15 cellular contexts compared by ENCODE assay signal in genomic region chr16:24829153-24829552, GRCh38. TPM values are rescaled to one million over a fixed set of nuclear protein-coding genes. Genes with fewer than 3 reads are reported as not detected.
DNase-seq lines count a peak whose midpoint lies in the region; ATAC-seq and TF ChIP-seq lines count a peak whose summit lies in the region.
"Had no signal": no experiment of that assay in that cellular context is flagged by ENCODE, and none has a peak within 500 bp of the region (broad histone marks: within the 10 kb centered on the region; RNA-seq: fewer than 3 reads in every experiment).

No MANE protein-coding gene starts in this region.

- ATAC-seq in left ventricle myocardium superior: no peak
- ATAC-seq in GM21367 (IDR thresholded peaks at IDR 0.05; ENCODE audit: unreplicated experiment): no peak
- ATAC-seq: GM12878 had no signal

- DNase-seq in NCI-H82 (lab: John Stamatoyannopoulos, UW): peak; percentile 35
- no peak for DNase-seq in NCI-H82 treated with DMSO at 0.1 percent for 48 hours (lab: John Stamatoyannopoulos, UW; ENCODE audit: unreplicated experiment)
- peak; percentile 59 for DNase-seq in cardiac septum (ENCODE audit: low spot score)
- no peak for DNase-seq in left ventricle myocardium superior
- peak; percentile 9 to 37 for DNase-seq in erythroblast (lab: John Stamatoyannopoulos, UW)
- peak; percentile 2 for DNase-seq in stimulated activated CD8-positive, alpha-beta memory T cell treated with anti-CD3 and anti-CD28 coated beads, Interleukin-4, amount 100 ng/mL, for 48 hours
- no peak for DNase-seq in GF-D8 (lab: John Stamatoyannopoulos, UW)
- DNase-seq: AML-193; CD4-positive, CD25-positive, alpha-beta regulatory T cell; DMS53; GM23248; H7 had no signal

- TF ChIP-seq POLR2A in erythroblast (IDR thresholded peaks at IDR 0.05; ENCODE audit: low read length): no peak

- intact Hi-C loops in cardiac septum (cut with DNase I): no loop called here
- intact Hi-C loops in left ventricle myocardium superior (cut with micrococcal nuclease): no loop called here

RNA-seq across cellular contexts. Expression of gene SLC5A11, which starts 16.6 kb away (rescaled TPM):
- total RNA-seq in cardiac septum: not detected
- total RNA-seq in left ventricle myocardium superior: not detected
- total RNA-seq: A673; CD4-positive, CD25-positive, alpha-beta regulatory T cell; GM12878; GM23248; H7 had no signal

Comparison
In these comparisons a context has a peak if more than half of its experiments do, and no peak if none do; other contexts are left out.
1. DNase-seq: peak in NCI-H82 (single experiment), cardiac septum (single experiment), erythroblast (2 of 2) and stimulated activated CD8-positive, alpha-beta memory T cell treated with anti-CD3 and anti-CD28 coated beads, Interleukin-4, amount 100 ng/mL, for 48 hours (single experiment); none in NCI-H82 treated with DMSO at 0.1 percent for 48 hours (single experiment), left ventricle myocardium superior (single experiment) and GF-D8 (single experiment).